Comparison of ENCODE assay signal across 9 cellular contexts in genomic region chr6:127403636-127404035, GRCh38. TPM values are rescaled to one million over a fixed set of nuclear protein-coding genes. Genes with fewer than 3 reads are reported as not detected.
DNase-seq lines count a peak whose midpoint lies in the region; ATAC-seq and TF ChIP-seq lines count a peak whose summit lies in the region.
"Had no signal": no experiment of that assay in that cellular context is flagged by ENCODE, and none has a peak within 500 bp of the region (broad histone marks: within the 10 kb centered on the region; RNA-seq: fewer than 3 reads in every experiment).

No MANE protein-coding gene starts in this region.

- H3K9me3 ChIP-seq in osteoblast (ENCODE audit: low read depth, low read length): no peaks in the 10 kb centered on the region

- peak overlapping the region; percentile 71 for H2AFZ ChIP-seq in osteoblast (ENCODE audit: low read length)

- ATAC-seq in GM19023 (IDR thresholded peaks at IDR 0.05; ENCODE audit: unreplicated experiment) (peak; percentile 77), GM21737 (IDR thresholded peaks at IDR 0.05; ENCODE audit: unreplicated experiment) (peak; percentile 61), HG03457 (IDR thresholded peaks at IDR 0.05; ENCODE audit: unreplicated experiment) (peak; percentile 81)

- H3K36me3 ChIP-seq in osteoblast (ENCODE audit: insufficient read depth, low read length): no peaks in the 10 kb centered on the region

- no peaks in the 10 kb centered on the region for H3K79me2 ChIP-seq in osteoblast (ENCODE audit: insufficient read depth, low read length)

- no peak for TF ChIP-seq CTCF in osteoblast (IDR thresholded peaks at IDR 0.05; ENCODE audit: extremely low read depth, low read depth, low read length)

- peaks cover 7% of the 10 kb centered on the region for H3K4me1 ChIP-seq in osteoblast (ENCODE audit: insufficient read depth, low read length)

- no peaks in the 10 kb centered on the region for H3K27me3 ChIP-seq in osteoblast (ENCODE audit: insufficient read depth, low read length)

- no peak overlapping the region for H3K4me3 ChIP-seq in osteoblast (ENCODE audit: insufficient read depth, low read length)

- H3K4me2 ChIP-seq in osteoblast (ENCODE audit: insufficient read depth, low read length): no peak overlapping the region

- in situ Hi-C loops in KBM-7 (cut with MboI; ENCODE audit: low pct_unique_long_range_greater_than_20kb, low sequenced_read_pairs): no loop called here

- no peak overlapping the region for H3K27ac ChIP-seq in osteoblast (ENCODE audit: low read depth, low read length)

- DNase-seq in osteoblast (ENCODE audit: insufficient read length, low spot score, missing footprints) (no peak), GOT3 (lab: John Stamatoyannopoulos, UW) (no peak), NCI-H82 (lab: John Stamatoyannopoulos, UW) (no peak), KBM-7 (no peak)
- DNase-seq: islet precursor cell, KG1 had no signal

- no peaks in the 10 kb centered on the region for H4K20me1 ChIP-seq in osteoblast (ENCODE audit: insufficient read depth, low read length)

RNA-seq across cellular contexts. Expression of gene KIAA0408, which starts 55.6 kb away (rescaled TPM):
- total RNA-seq in osteoblast: 1.8 and 2.5 TPM in 2 replicates
